In the genomic region with DNA sequence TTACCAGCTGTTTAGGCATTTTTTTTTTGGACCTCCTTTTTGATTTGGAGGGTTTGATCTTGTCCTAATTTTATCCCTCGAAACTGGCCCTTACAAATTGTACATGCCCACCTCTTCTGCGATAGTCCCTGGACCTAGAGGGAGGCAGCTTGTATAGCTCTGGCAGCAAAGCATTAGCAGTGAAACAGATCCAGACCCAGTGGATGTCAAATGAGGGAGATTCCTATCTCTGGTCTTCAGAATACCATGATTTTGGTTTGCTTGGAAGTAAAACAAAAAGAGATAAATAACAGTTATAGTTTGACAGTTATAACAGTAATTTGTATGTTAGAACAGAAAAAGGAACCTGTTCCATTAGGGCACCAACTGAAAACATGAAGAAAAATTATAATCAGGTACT, we compare ENCODE assay signal across 19 cellular contexts.
"Had no signal": no experiment of that assay in that cellular context is flagged by ENCODE, and none has a peak within 500 bp of the region (broad histone marks: within the 10 kb centered on the region; RNA-seq: fewer than 3 reads in every experiment).

No MANE protein-coding gene starts in this region.

- H3K36me3 ChIP-seq: MG63 had no signal

- H3K27me3 ChIP-seq: MG63 had no signal

- H3K36me3 Mint-ChIP-seq: T-cell had no signal

- H3K27ac ChIP-seq: RWPE1 had no signal

- H3K4me1 Mint-ChIP-seq: T-cell had no signal

- H3K9me3 Mint-ChIP-seq: T-cell had no signal

- H3K9me3 ChIP-seq: MG63 had no signal

- DNase-seq: IMR-90, Karpas-422, KG1, MG63, NCI-H1092 treated with DMSO at 0.1 percent for 48 hours, NCI-H1436, NCI-H187, NCI-H2029, NCI-H2081 treated with DMSO at 0.1 percent for 48 hours, NCI-H2171 treated with DMSO at 0.1 percent for 48 hours, NCI-H345, NCI-H446 treated with DMSO at 0.1 percent for 48 hours, NCI-H510A treated with DMSO at 0.1 percent for 48 hours, NCI-H526, NCI-H748 treated with DMSO at 0.1 percent for 48 hours, SHP77, SW 1271, T-cell had no signal

- H3K4me3 ChIP-seq: MG63 had no signal

- H3K27ac Mint-ChIP-seq: T-cell had no signal

- H3K4me3 Mint-ChIP-seq: T-cell had no signal
